In the genomic region with DNA sequence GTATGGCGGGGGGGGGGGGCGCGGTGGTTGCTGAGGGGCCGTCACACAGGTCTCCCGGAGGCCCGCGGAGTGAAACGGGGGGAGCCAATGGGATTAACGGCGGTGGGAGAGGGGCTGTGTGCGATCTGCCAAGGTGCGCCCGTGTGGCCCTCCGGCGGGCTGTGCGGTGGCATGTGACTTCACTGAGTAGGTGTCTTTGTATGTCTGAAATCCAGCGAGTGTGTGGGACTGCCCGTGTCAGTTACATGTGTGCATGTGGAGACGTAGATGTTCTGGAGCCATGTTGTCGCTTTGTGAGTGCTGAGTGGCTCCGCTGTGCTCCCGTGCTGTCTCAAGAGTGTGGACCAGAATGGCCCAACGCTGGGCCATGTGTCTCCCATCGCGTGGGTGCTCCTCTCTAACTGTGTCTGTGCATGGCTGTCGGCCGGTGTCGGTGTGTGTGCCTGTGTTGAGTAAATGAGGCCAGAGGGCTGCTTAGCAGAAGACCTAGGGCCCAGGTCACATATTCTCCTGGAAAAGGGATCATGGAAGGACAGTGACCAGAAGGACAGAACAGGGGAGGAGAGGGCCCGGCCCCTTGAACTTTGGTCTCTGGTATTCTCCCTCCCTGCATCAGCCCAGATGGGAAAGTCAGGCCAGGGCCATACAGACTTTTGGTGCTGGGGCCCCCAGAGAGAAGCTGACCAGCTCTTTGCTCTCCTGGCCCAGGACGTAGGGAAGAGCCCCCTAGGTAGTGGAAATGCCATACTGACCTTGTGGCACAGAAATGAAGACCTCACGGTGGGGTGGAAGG, we compare ENCODE assay signal across 8 cellular contexts. TPM values are rescaled to one million over a fixed set of nuclear protein-coding genes. Genes with fewer than 3 reads are reported as not detected.
A peak's percentile ranks its signal among the peaks of the same experiment; 100 is the strongest.
DNase-seq lines count a peak whose midpoint lies in the region; TF ChIP-seq lines count a peak whose summit lies in the region.

No MANE protein-coding gene starts in this region.

- peak overlapping the region; percentile 87 for H3K4me3 ChIP-seq in Caco-2 (ENCODE audit: low read depth, low read length)
- peak overlapping the region; percentile 79 to 88 for H3K4me3 ChIP-seq in muscle layer of colon (ENCODE audit: low read depth in 1 of 2, low read length in 2 of 2)

- intact Hi-C loops in Caco-2 (cut with micrococcal nuclease; ENCODE audit: unreplicated experiment) = loop anchor here (1.0 kb wide), 1 partner anchor 12 kb away; no protein-coding TSS in a partner anchor

- no peaks in the 10 kb centered on the region for H3K9me3 ChIP-seq in Caco-2
- H3K9me3 ChIP-seq in muscle layer of colon (ENCODE audit: low read length) = no peaks in the 10 kb centered on the region

- H3K27me3 ChIP-seq in Caco-2 (replicated peaks; ENCODE audit: control insufficient read depth, insufficient read depth, low read length) (no peaks in the 10 kb centered on the region), muscle layer of colon (ENCODE audit: control insufficient read depth in 1 of 2, insufficient read depth in 2 of 2, low read length in 2 of 2) (no peaks in the 10 kb centered on the region)

- H3K27ac ChIP-seq in muscle layer of colon (ENCODE audit: low read depth, low read length) = peak overlapping the region; percentile 90

- TF ChIP-seq CTCF in Caco-2 (IDR thresholded peaks at IDR 0.05; ENCODE audit: insufficient read depth in 1 of 2, low read depth in 1 of 2, low read length in 1 of 2, severe bottlenecking in 1 of 2, unreplicated experiment in 1 of 2) = no peak

- peak overlapping the region; percentile 54 for H3K9ac ChIP-seq in muscle layer of colon (ENCODE audit: low read length)

- no peaks in the 10 kb centered on the region for H3K9me3 Mint-ChIP-seq in Caco-2 (ENCODE audit: unreplicated experiment)

- H3K4me1 Mint-ChIP-seq in Caco-2 (ENCODE audit: low read depth, unreplicated experiment) = peaks cover 46% of the 10 kb centered on the region

- H3K36me3 ChIP-seq in Caco-2 (ENCODE audit: control insufficient read depth, insufficient read depth, low read length) (peaks cover 9% of the 10 kb centered on the region; the same call in 1 of the 2 replicates), muscle layer of colon (ENCODE audit: insufficient read depth, low read length) (peaks cover 14% of the 10 kb centered on the region)

- BruUV-seq in Caco-2 (replicated peaks; lab: Mats Ljungman, UMichigan) = TSS peak; percentile 56

- DNase-seq in Caco-2 = peak in 1 of 2 experiments; percentile 43
- DNase-seq in NCI-H2171 (lab: John Stamatoyannopoulos, UW) = peak; percentile 93
- DNase-seq in dedifferentiated amniotic fluid mesenchymal stem cell (ENCODE audit: extremely low spot score) = peak; percentile 40
- DNase-seq in mucosa of gallbladder (ENCODE audit: low spot score) = no peak
- no peak for DNase-seq in T-helper 9 cell
- no peak for DNase-seq in COR-L47 (lab: John Stamatoyannopoulos, UW)
- no peak for DNase-seq in Kasumi-1 (lab: John Stamatoyannopoulos, UW)

- peak overlapping the region; percentile 84 for H3K27ac Mint-ChIP-seq in Caco-2 (ENCODE audit: unreplicated experiment)

- H3K27me3 Mint-ChIP-seq in Caco-2 (ENCODE audit: insufficient read depth, unreplicated experiment) = no peaks in the 10 kb centered on the region

- POLR2A ChIA-PET in Caco-2 (lab: Charles Lee) = interaction anchor here (0.6 to 3.2 kb wide), 5 partner anchors 14 to 79 kb away, joined by 6 to 42 read pairs (median 13); partner anchors contain the start of genes COPS7A, MLF2 and ZNF384

- peaks cover 44% of the 10 kb centered on the region for H3K4me1 ChIP-seq in Caco-2
- peaks cover 72% of the 10 kb centered on the region for H3K4me1 ChIP-seq in muscle layer of colon (ENCODE audit: insufficient read depth, low read length)

- CTCF ChIA-PET in Caco-2 (lab: Charles Lee) = interaction anchor here (0.7 to 3.2 kb wide), 10 partner anchors 10 to 200 kb away, joined by 3 to 135 read pairs (median 10); partner anchors contain the start of genes CDCA3, COPS7A, MLF2 and NOP2

- H3K36me3 Mint-ChIP-seq in Caco-2 (ENCODE audit: insufficient read depth, unreplicated experiment) = peaks cover 25% of the 10 kb centered on the region

- H3K4me3 Mint-ChIP-seq in Caco-2 (ENCODE audit: unreplicated experiment) = peak overlapping the region; percentile 92

RNA-seq across cellular contexts. Expression of gene PTMS, which starts 1.6 kb away (rescaled TPM):
- total RNA-seq in Caco-2 (2022) (264 and 285 TPM in 2 replicates), mucosa of gallbladder (293 TPM)

RNA-seq across cellular contexts. Expression of gene LAG3, which starts 4.5 kb away (rescaled TPM):
- total RNA-seq in Caco-2 (2022) = 1.9 and 3.2 TPM in 2 replicates
- 1.4 TPM for total RNA-seq in mucosa of gallbladder

RNA-seq across cellular contexts. Expression of gene MLF2, which starts 14.8 kb away (rescaled TPM):
- 303 and 309 TPM in 2 replicates for total RNA-seq in Caco-2 (2022)
- 175 TPM for total RNA-seq in mucosa of gallbladder

RNA-seq across cellular contexts. Expression of gene CD4, which starts 21.5 kb away (rescaled TPM):
- not detected in 2 replicates for total RNA-seq in Caco-2 (2022)
- 32.1 TPM for total RNA-seq in mucosa of gallbladder

RNA-seq across cellular contexts. Expression of gene COPS7A, which starts 43.9 kb away (rescaled TPM):
- total RNA-seq in Caco-2 (2022) (56.8 and 61.9 TPM in 2 replicates), mucosa of gallbladder (61.4 TPM)

Comparison
In these comparisons a context has a peak if more than half of its experiments do, and no peak if none do; other contexts are left out.
1. DNase-seq: peak in NCI-H2171 (single experiment) and dedifferentiated amniotic fluid mesenchymal stem cell (single experiment); none in mucosa of gallbladder (single experiment), T-helper 9 cell (single experiment), COR-L47 (single experiment) and Kasumi-1 (0 of 2).